8 cellular contexts compared by ENCODE assay signal in the genomic region with DNA sequence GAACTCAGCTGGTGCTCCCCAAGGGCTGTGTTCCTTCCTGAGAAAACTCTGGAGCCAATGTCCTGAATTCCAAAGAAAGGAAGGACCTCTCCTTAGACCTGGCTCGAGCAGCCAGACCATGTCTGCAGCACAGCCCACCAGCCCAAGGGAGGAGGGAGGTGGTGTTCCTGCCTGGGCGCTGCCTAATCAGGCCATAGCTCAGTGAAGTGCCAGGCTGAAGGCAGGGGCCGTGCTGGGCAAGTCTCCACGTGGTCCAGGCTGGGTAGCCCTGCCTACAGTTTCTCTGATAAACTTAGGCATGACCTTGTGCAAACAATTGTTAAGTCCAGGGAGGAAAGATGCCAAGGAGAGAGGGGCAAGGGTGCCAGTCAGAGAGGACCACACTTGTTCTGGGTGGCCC.
DNase-seq lines count a peak whose midpoint lies in the region; ATAC-seq lines count a peak whose summit lies in the region.

No MANE protein-coding gene starts in this region.

- ATAC-seq in activated CD8-positive, alpha-beta T cell treated with anti-CD3 and anti-CD28 coated beads, Interleukin-2, amount 10 ng/mL, durations not matched to agents 7 days and 5 days, result peak; percentile 14
- ATAC-seq in left cardiac atrium, result peak; percentile 73 to 76
- no peak for ATAC-seq in GM19328 (IDR thresholded peaks at IDR 0.05; ENCODE audit: unreplicated experiment)
- ATAC-seq in HG03469 (IDR thresholded peaks at IDR 0.05; ENCODE audit: unreplicated experiment), result no peak

- H3K4me1 Mint-ChIP-seq in CD8-positive, alpha-beta memory T cell, result peaks cover 87 to 93% (median 92%) of the 10 kb centered on the region in 3 donors
- H3K4me1 Mint-ChIP-seq in activated CD8-positive, alpha-beta T cell treated with anti-CD3 and anti-CD28 coated beads, Interleukin-2, amount 10 ng/mL, durations not matched to agents 7 days and 5 days (ENCODE audit: low read depth), result peaks cover 87% of the 10 kb centered on the region

- H3K27me3 ChIP-seq in CD8-positive, alpha-beta memory T cell (ENCODE audit: insufficient read depth, low read length, poor library complexity, severe bottlenecking), result no peaks in the 10 kb centered on the region
- no peaks in the 10 kb centered on the region for H3K27me3 ChIP-seq in rectal smooth muscle tissue (ENCODE audit: control insufficient read depth, insufficient read depth, low read length)

- H3K36me3 ChIP-seq in CD8-positive, alpha-beta memory T cell (ENCODE audit: insufficient read depth, low read length), result no peaks in the 10 kb centered on the region
- no peaks in the 10 kb centered on the region for H3K36me3 ChIP-seq in rectal smooth muscle tissue (ENCODE audit: control insufficient read depth, insufficient read depth, low read length)

- no peak overlapping the region for H3K9ac ChIP-seq in rectal smooth muscle tissue (ENCODE audit: low read length)

- H3K4me1 ChIP-seq in CD8-positive, alpha-beta memory T cell (ENCODE audit: insufficient read depth, low read length), result peaks cover 80% of the 10 kb centered on the region
- peaks cover 23% of the 10 kb centered on the region for H3K4me1 ChIP-seq in rectal smooth muscle tissue (ENCODE audit: control insufficient read depth, insufficient read depth, low read length)

- H3K4me3 ChIP-seq in CD8-positive, alpha-beta memory T cell (ENCODE audit: low read length), result peak overlapping the region; percentile 35
- no peak overlapping the region for H3K4me3 ChIP-seq in rectal smooth muscle tissue (ENCODE audit: low read length)

- no peaks in the 10 kb centered on the region for H3K9me3 ChIP-seq in CD8-positive, alpha-beta memory T cell (ENCODE audit: low read length)

- POLR2A ChIA-PET in CD8-positive, alpha-beta memory T cell (lab: Charles Lee), result interaction anchor here (1.0 to 1.1 kb wide), 2 partner anchors 86 to 118 kb away, joined by 3 to 4 read pairs; a partner anchor contains a TSS
- POLR2A ChIA-PET in activated CD8-positive, alpha-beta T cell treated with anti-CD3 and anti-CD28 coated beads, Interleukin-2, amount 10 ng/mL, durations not matched to agents 7 days and 5 days (lab: Charles Lee), result interaction anchor here (0.7 kb wide), 1 partner anchor 59 kb away, joined by 4 read pairs; no protein-coding TSS in a partner anchor

- H3K36me3 Mint-ChIP-seq in CD8-positive, alpha-beta memory T cell, result no peaks in the 10 kb centered on the region
- H3K36me3 Mint-ChIP-seq in activated CD8-positive, alpha-beta T cell treated with anti-CD3 and anti-CD28 coated beads, Interleukin-2, amount 10 ng/mL, durations not matched to agents 7 days and 5 days (ENCODE audit: low read depth), result peaks cover 10% of the 10 kb centered on the region

- CTCF ChIA-PET in CD8-positive, alpha-beta memory T cell (lab: Charles Lee), result interaction anchor here (1.2 to 2.3 kb wide), 3 partner anchors 8 to 196 kb away, joined by 3 to 8 read pairs (median 4); no protein-coding TSS in a partner anchor
- CTCF ChIA-PET in activated CD8-positive, alpha-beta T cell treated with anti-CD3 and anti-CD28 coated beads, Interleukin-2, amount 10 ng/mL, durations not matched to agents 7 days and 5 days (lab: Charles Lee), result interaction anchor here (0.8 to 1.3 kb wide), 3 partner anchors 19 to 30 kb away, joined by 3 to 5 read pairs (median 4); no protein-coding TSS in a partner anchor

- H3K27ac Mint-ChIP-seq in CD8-positive, alpha-beta memory T cell, result peak overlapping the region; percentile 87 to 98 (median 96)
- H3K27ac Mint-ChIP-seq in activated CD8-positive, alpha-beta T cell treated with anti-CD3 and anti-CD28 coated beads, Interleukin-2, amount 10 ng/mL, durations not matched to agents 7 days and 5 days, result peak overlapping the region; percentile 93

- peak overlapping the region; percentile 64 for H3K27ac ChIP-seq in CD8-positive, alpha-beta memory T cell (ENCODE audit: low read depth, low read length)
- peak overlapping the region; percentile 58 for H3K27ac ChIP-seq in rectal smooth muscle tissue (ENCODE audit: low read depth, low read length)

- no peak for DNase-seq in CD8-positive, alpha-beta memory T cell
- DNase-seq in activated CD8-positive, alpha-beta T cell treated with anti-CD3 and anti-CD28 coated beads, Interleukin-2, amount 10 ng/mL, durations not matched to agents 7 days and 5 days, result no peak
- DNase-seq in left cardiac atrium (no peak), HK-2 (ENCODE audit: unreplicated experiment) (no peak), amniotic stem cell (lab: John Stamatoyannopoulos, UW) (no peak)

- H3K27me3 Mint-ChIP-seq in CD8-positive, alpha-beta memory T cell, result peaks cover 0 to 1% of the 10 kb centered on the region in 2 donors
- H3K27me3 Mint-ChIP-seq in activated CD8-positive, alpha-beta T cell treated with anti-CD3 and anti-CD28 coated beads, Interleukin-2, amount 10 ng/mL, durations not matched to agents 7 days and 5 days (ENCODE audit: low read depth), result no peaks in the 10 kb centered on the region

- intact Hi-C loops in left cardiac atrium (cut with DNase I), result loop anchor here in 1 of 2 donors (10.0 kb wide), 1 partner anchor 114 kb away; no protein-coding TSS in a partner anchor

- no peaks in the 10 kb centered on the region for H3K9me3 Mint-ChIP-seq in CD8-positive, alpha-beta memory T cell
- H3K9me3 Mint-ChIP-seq in activated CD8-positive, alpha-beta T cell treated with anti-CD3 and anti-CD28 coated beads, Interleukin-2, amount 10 ng/mL, durations not matched to agents 7 days and 5 days (ENCODE audit: insufficient read depth), result no peaks in the 10 kb centered on the region

- peak overlapping the region; percentile 51 to 84 (median 66) for H3K4me3 Mint-ChIP-seq in CD8-positive, alpha-beta memory T cell
- peak overlapping the region; percentile 6 for H3K4me3 Mint-ChIP-seq in activated CD8-positive, alpha-beta T cell treated with anti-CD3 and anti-CD28 coated beads, Interleukin-2, amount 10 ng/mL, durations not matched to agents 7 days and 5 days

Comparison
In these comparisons a context has a peak if more than half of its experiments do, and no peak if none do; other contexts are left out.
1. ATAC-seq: peak in activated CD8-positive, alpha-beta T cell treated with anti-CD3 and anti-CD28 coated beads, Interleukin-2, amount 10 ng/mL, durations not matched to agents 7 days and 5 days (single experiment) and left cardiac atrium (2 of 2); none in GM19328 (single experiment) and HG03469 (single experiment).